Comparison of ENCODE assay signal across 10 cellular contexts in the genomic region with DNA sequence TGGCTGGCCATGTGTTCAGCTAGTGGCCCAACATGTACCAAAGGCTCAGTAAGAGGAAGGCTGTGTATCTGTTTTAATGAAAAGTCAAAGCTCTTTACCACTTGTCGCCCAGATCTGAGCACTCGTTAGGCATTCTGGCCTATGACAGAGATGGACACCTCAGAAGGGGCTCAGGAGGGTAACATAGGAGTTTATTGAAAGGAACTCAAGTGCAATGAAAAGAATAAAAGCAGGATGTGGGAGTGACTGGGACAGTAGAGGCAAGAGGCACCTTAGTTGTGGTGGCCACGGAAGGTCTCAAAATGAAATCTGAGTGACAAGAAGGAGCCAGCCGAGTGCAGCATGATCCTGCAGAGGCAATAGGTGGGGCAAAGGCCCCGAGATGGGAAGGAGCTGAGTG.
"Had no signal": no experiment of that assay in that cellular context is flagged by ENCODE, and none has a peak within 500 bp of the region (broad histone marks: within the 10 kb centered on the region; RNA-seq: fewer than 3 reads in every experiment).

No MANE protein-coding gene starts in this region.

- H3K4me2 ChIP-seq: GM23338 had no signal

- DNase-seq: H9, HCEC 1CT, HFFc6, IMR-90, KG1 had no signal

- FAIRE-seq: H1, H54, HTR-8/SVneo, K562 had no signal

- H3K4me3 Mint-ChIP-seq: GM23338, H9, HFFc6 had no signal

- H3K27ac Mint-ChIP-seq: GM23338, H9, HFFc6 had no signal

- H3K4me3 ChIP-seq: GM23338, K562 had no signal

- ATAC-seq: GM23338, K562 had no signal

- H2AFZ ChIP-seq: GM23338 had no signal
